Comparison of ENCODE assay signal across 18 cellular contexts in the genomic region with DNA sequence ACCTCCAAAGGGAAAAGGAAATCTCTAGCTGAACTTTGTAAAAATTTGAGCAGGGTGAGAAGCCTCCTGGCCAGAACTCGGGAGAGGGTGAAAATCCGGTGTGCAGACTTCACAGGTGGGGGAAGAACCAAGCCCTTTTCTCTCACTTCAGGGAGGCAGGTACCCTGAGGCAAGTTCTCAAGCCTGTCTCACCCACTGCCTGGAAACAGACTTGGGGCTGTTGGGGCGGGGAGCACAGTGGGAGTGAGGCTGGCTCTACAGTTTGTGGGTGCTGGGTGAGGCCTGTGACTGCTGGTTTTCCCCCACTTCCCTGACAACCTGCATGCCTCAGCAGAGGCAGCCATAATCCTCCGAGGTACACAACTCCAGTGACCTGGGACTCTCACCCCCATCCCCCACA.
DNase-seq lines count a peak whose midpoint lies in the region; ATAC-seq and TF ChIP-seq lines count a peak whose summit lies in the region.
"Had no signal": no experiment of that assay in that cellular context is flagged by ENCODE, and none has a peak within 500 bp of the region (broad histone marks: within the 10 kb centered on the region; RNA-seq: fewer than 3 reads in every experiment).

No MANE protein-coding gene starts in this region.

- H3K4me1 Mint-ChIP-seq in MCF 10A (ENCODE audit: insufficient read depth, unreplicated experiment) = peaks cover 12% of the 10 kb centered on the region
- H3K4me1 Mint-ChIP-seq: B cell; CD4-positive, CD25-positive, alpha-beta regulatory T cell had no signal

- H3K27ac Mint-ChIP-seq in MCF 10A (ENCODE audit: low read depth, unreplicated experiment) = peak overlapping the region; percentile 84
- H3K27ac Mint-ChIP-seq: B cell; CD8-positive, alpha-beta T cell; HFFc6 had no signal

- no peaks in the 10 kb centered on the region for H3K9me3 Mint-ChIP-seq in MCF 10A (ENCODE audit: unreplicated experiment)

- peak overlapping the region; percentile 33 for H3K4me3 Mint-ChIP-seq in MCF 10A (ENCODE audit: unreplicated experiment)
- H3K4me3 Mint-ChIP-seq: B cell; CD4-positive, CD25-positive, alpha-beta regulatory T cell; CD8-positive, alpha-beta T cell; HFFc6 had no signal

- CTCF ChIA-PET in MCF 10A (lab: Yijun Ruan, JAX) = interaction anchor here (1.1 kb wide), 1 partner anchor 61 kb away, joined by 5 read pairs; no protein-coding TSS in a partner anchor
- CTCF ChIA-PET in mammary epithelial cell (lab: Charles Lee; ENCODE audit: low non-redundant PET) = no interaction called here

- H3K36me3 ChIP-seq in mammary epithelial cell (ENCODE audit: insufficient read depth, low read length) (no peaks in the 10 kb centered on the region), suprapubic skin (no peaks in the 10 kb centered on the region), thyroid gland (no peaks in the 10 kb centered on the region)
- H3K36me3 ChIP-seq: BLaER1, HAP-1 had no signal

- no TSS peak for BruUV-seq in MCF 10A (replicated peaks; lab: Mats Ljungman, UMichigan)
- BruUV-seq in mammary epithelial cell (replicated peaks; lab: Mats Ljungman, UMichigan) = no TSS peak

- no peaks in the 10 kb centered on the region for H3K79me2 ChIP-seq in mammary epithelial cell (ENCODE audit: insufficient read depth, low read length)

- no peak overlapping the region for H2AFZ ChIP-seq in mammary epithelial cell (ENCODE audit: low read depth, low read length)

- WGBS in mammary epithelial cell (ENCODE audit: low coverage, missing lambda C conversion rate) = 79% methylated on average over 2 of the region's 4 CpGs
- 51% methylated on average over 4 of the region's 4 CpGs for WGBS in suprapubic skin
- 81 to 82% methylated on average over 4 of the region's 4 CpGs for WGBS in thyroid gland, 2 donors

- DNase-seq in MCF 10A (ENCODE audit: unreplicated experiment) = peak; percentile 26
- DNase-seq in mammary epithelial cell = no peak
- no peak for DNase-seq in foreskin keratinocyte
- DNase-seq in suprapubic skin (ENCODE audit: low spot score in 2 of 2) = no peak
- DNase-seq in omental fat pad (ENCODE audit: low spot score) = no peak
- no peak for DNase-seq in thyroid gland
- DNase-seq: Caco-2; CD4-positive, CD25-positive, alpha-beta regulatory T cell; CD8-positive, alpha-beta T cell; DMS153; DND-41; GOT3; HFFc6 had no signal

- TF ChIP-seq POLR2A in suprapubic skin (IDR thresholded peaks at IDR 0.05) (no peak), thyroid gland (IDR thresholded peaks at IDR 0.05) (no peak)

- no peaks in the 10 kb centered on the region for H3K9me3 ChIP-seq in mammary epithelial cell (replicated peaks; ENCODE audit: insufficient read depth, low read length)
- no peaks in the 10 kb centered on the region for H3K9me3 ChIP-seq in suprapubic skin
- H3K9me3 ChIP-seq in thyroid gland = no peaks in the 10 kb centered on the region
- H3K9me3 ChIP-seq: Caco-2, HAP-1 had no signal

- no peaks in the 10 kb centered on the region for H3K27me3 Mint-ChIP-seq in MCF 10A (ENCODE audit: insufficient read depth, unreplicated experiment)

- H3K27ac ChIP-seq in mammary epithelial cell (ENCODE audit: insufficient read depth, low read depth, low read length) (no peak overlapping the region), foreskin keratinocyte (no peak overlapping the region), suprapubic skin (peak overlapping the region; percentile 57), thyroid gland (no peak overlapping the region)
- H3K27ac ChIP-seq: 22Rv1, BLaER1, C4-2B had no signal

- intact Hi-C loops in MCF 10A (cut with micrococcal nuclease) (no loop called here), mammary epithelial cell (cut with micrococcal nuclease) (no loop called here), thyroid gland (cut with DNase I) (no loop called here)

- H3K27me3 ChIP-seq in mammary epithelial cell (ENCODE audit: insufficient read depth, low read length) = no peaks in the 10 kb centered on the region
- H3K27me3 ChIP-seq in foreskin keratinocyte = no peaks in the 10 kb centered on the region
- H3K27me3 ChIP-seq in suprapubic skin = no peaks in the 10 kb centered on the region
- H3K27me3 ChIP-seq in thyroid gland = no peaks in the 10 kb centered on the region
- H3K27me3 ChIP-seq: BLaER1 had no signal

- in situ Hi-C loops in mammary epithelial cell (cut with MboI; ENCODE audit: low sequenced_read_pairs in 2 of 2) = no loop called here

- no peaks in the 10 kb centered on the region for H4K20me1 ChIP-seq in mammary epithelial cell (ENCODE audit: insufficient read depth, low read length)
- H4K20me1 ChIP-seq: BLaER1 had no signal

- dilution Hi-C loops in mammary epithelial cell (cut with HindIII; ENCODE audit: low sequenced_read_pairs) = no loop called here

- H3K4me1 ChIP-seq in mammary epithelial cell (ENCODE audit: insufficient read depth, low read length) (no peaks in the 10 kb centered on the region), foreskin keratinocyte (no peaks in the 10 kb centered on the region), suprapubic skin (no peaks in the 10 kb centered on the region), thyroid gland (no peaks in the 10 kb centered on the region)
- H3K4me1 ChIP-seq: BLaER1, Caco-2, HAP-1 had no signal

- no peak overlapping the region for H3K4me3 ChIP-seq in mammary epithelial cell (replicated peaks in 1 of 3; ENCODE audit: insufficient read depth in 1 of 3, low read depth in 2 of 3, low read length in 3 of 3)
- no peak overlapping the region for H3K4me3 ChIP-seq in suprapubic skin
- H3K4me3 ChIP-seq in thyroid gland (replicated peaks in 1 of 3) = no peak overlapping the region
- H3K4me3 ChIP-seq: BLaER1, HAP-1 had no signal

- H3K36me3 Mint-ChIP-seq in MCF 10A (ENCODE audit: insufficient read depth, unreplicated experiment) = no peaks in the 10 kb centered on the region
- H3K36me3 Mint-ChIP-seq: CD4-positive, CD25-positive, alpha-beta regulatory T cell; CD8-positive, alpha-beta T cell had no signal

- TF ChIP-seq CTCF in MCF 10A (IDR thresholded peaks at IDR 0.05; ENCODE audit: unreplicated experiment) (no peak), mammary epithelial cell (conservative IDR thresholded peaks at IDR 0.05 in 1 of 2, IDR thresholded peaks at IDR 0.05 in 1 of 2; ENCODE audit: extremely low read depth in 1 of 2, insufficient read depth in 1 of 2, low read depth in 1 of 2, low read length in 2 of 2) (no peak), foreskin keratinocyte (conservative IDR thresholded peaks at IDR 0.05) (no peak), suprapubic skin (IDR thresholded peaks at IDR 0.05) (no peak), omental fat pad (IDR thresholded peaks at IDR 0.05) (no peak), thyroid gland (IDR thresholded peaks at IDR 0.05) (no peak)

- ATAC-seq in foreskin keratinocyte = peak; percentile 55
- no peak for ATAC-seq in omental fat pad (ENCODE audit: low FRiP score)
- ATAC-seq: CD8-positive, alpha-beta T cell had no signal

- POLR2A ChIA-PET in MCF 10A (lab: Yijun Ruan, JAX) = interaction anchor here (1.0 kb wide), 1 partner anchor 61 kb away, joined by 3 read pairs; no protein-coding TSS in a partner anchor

- H3K4me2 ChIP-seq in mammary epithelial cell (ENCODE audit: insufficient read depth, low read depth, low read length) = no peak overlapping the region
- H3K4me2 ChIP-seq: BLaER1 had no signal

- no peak overlapping the region for H3K9ac ChIP-seq in mammary epithelial cell (ENCODE audit: insufficient read depth, low read length)
- H3K9ac ChIP-seq: BLaER1 had no signal

- no peak for TF ChIP-seq EP300 in suprapubic skin (IDR thresholded peaks at IDR 0.05)
